Comparison of ENCODE assay signal across 6 cellular contexts in genomic region chr17:47850373-47850691, GRCh38. TPM values are rescaled to one million over a fixed set of nuclear protein-coding genes. Genes with fewer than 3 reads are reported as not detected.
DNase-seq lines count a peak whose midpoint lies in the region; ATAC-seq and TF ChIP-seq lines count a peak whose summit lies in the region.

No MANE protein-coding gene starts in this region.

- no peak for TF ChIP-seq CTCF in AG09309 (IDR thresholded peaks at IDR 0.05; ENCODE audit: control insufficient read depth, insufficient read depth, low read depth, low read length, missing control alignments)
- no peak for TF ChIP-seq CTCF in RWPE2 (IDR thresholded peaks at IDR 0.05; ENCODE audit: poor library complexity, severe bottlenecking)

- peaks cover 0 to 3% (median 0%) of the 10 kb centered on the region in 3 donors for H3K36me3 Mint-ChIP-seq in immature natural killer cell

- peak overlapping the region; percentile 59 for H3K27ac ChIP-seq in RWPE2 (ENCODE audit: poor library complexity, severe bottlenecking)

- peak overlapping the region in 4 of 5 donors; percentile 29 to 61 (median 46) for H3K4me3 Mint-ChIP-seq in immature natural killer cell

- H3K27me3 Mint-ChIP-seq in immature natural killer cell (ENCODE audit: low read depth in 3 of 3), result peaks cover 35 to 42% (median 36%) of the 10 kb centered on the region in 3 donors

- peaks cover 11 to 15% of the 10 kb centered on the region in 2 donors for H3K4me1 Mint-ChIP-seq in immature natural killer cell

- H3K36me3 ChIP-seq in RWPE2 (ENCODE audit: low read depth), result peaks cover 2% of the 10 kb centered on the region; the same call in 1 of the 2 replicates

- peak; percentile 38 for ATAC-seq in RWPE2 (ENCODE audit: low read depth)

- H3K27ac Mint-ChIP-seq in immature natural killer cell, result no peak overlapping the region

- no peaks in the 10 kb centered on the region for H3K9me3 ChIP-seq in RWPE2 (ENCODE audit: severe bottlenecking)

- H3K4me3 ChIP-seq in AG09309 (ENCODE audit: control insufficient read depth, low read depth, low read length), result peak overlapping the region; percentile 50
- peak overlapping the region; percentile 54 for H3K4me3 ChIP-seq in RWPE2 (ENCODE audit: severe bottlenecking)

- peaks cover 6% of the 10 kb centered on the region for H3K4me1 ChIP-seq in RWPE2 (ENCODE audit: insufficient read depth, poor library complexity, severe bottlenecking)

- DNase-seq in AG09309 (ENCODE audit: low read depth) (no peak), RWPE2 (ENCODE audit: low spot score) (no peak), immature natural killer cell (no peak), SHP77 treated with DMSO at 0.1 percent for 48 hours (lab: John Stamatoyannopoulos, UW) (no peak), AG20443 (ENCODE audit: low spot score) (no peak), NCI-H345 treated with DMSO at 0.1 percent for 48 hours (lab: John Stamatoyannopoulos, UW; ENCODE audit: unreplicated experiment) (no peak)

- no peaks in the 10 kb centered on the region for H3K9me3 Mint-ChIP-seq in immature natural killer cell

- no peaks in the 10 kb centered on the region for H3K27me3 ChIP-seq in RWPE2 (ENCODE audit: insufficient read depth, poor library complexity, severe bottlenecking)

RNA-seq across cellular contexts. Expression of gene SP6, which starts 0.6 kb away (rescaled TPM):
- polyA plus RNA-seq in immature natural killer cell, result not detected

RNA-seq across cellular contexts. Expression of gene SCRN2, which starts 9.3 kb away (rescaled TPM):
- 10 to 100 TPM; 17.7 to 41.2 (median 22.5) TPM for polyA plus RNA-seq in immature natural killer cell

RNA-seq across cellular contexts. Expression of gene LRRC46, which starts 18.9 kb away (rescaled TPM):
- under 1 TPM in 2 of 3 donors, not detected in 1; 0.66 to 0.82 TPM for polyA plus RNA-seq in immature natural killer cell

RNA-seq across cellular contexts. Expression of gene MRPL10, which starts 19.0 kb away (rescaled TPM):
- polyA plus RNA-seq in immature natural killer cell, result 100 to 1,000 TPM in 2 of 3 donors, 10 to 100 TPM in 1; 50.5 to 189 (median 114) TPM

RNA-seq across cellular contexts. Expression of gene OSBPL7, which starts 28.7 kb away (rescaled TPM):
- polyA plus RNA-seq in immature natural killer cell, result 1 to 10 TPM; 2.7 to 7.5 (median 3.8) TPM
